19 cellular contexts compared by ENCODE assay signal in the genomic region with DNA sequence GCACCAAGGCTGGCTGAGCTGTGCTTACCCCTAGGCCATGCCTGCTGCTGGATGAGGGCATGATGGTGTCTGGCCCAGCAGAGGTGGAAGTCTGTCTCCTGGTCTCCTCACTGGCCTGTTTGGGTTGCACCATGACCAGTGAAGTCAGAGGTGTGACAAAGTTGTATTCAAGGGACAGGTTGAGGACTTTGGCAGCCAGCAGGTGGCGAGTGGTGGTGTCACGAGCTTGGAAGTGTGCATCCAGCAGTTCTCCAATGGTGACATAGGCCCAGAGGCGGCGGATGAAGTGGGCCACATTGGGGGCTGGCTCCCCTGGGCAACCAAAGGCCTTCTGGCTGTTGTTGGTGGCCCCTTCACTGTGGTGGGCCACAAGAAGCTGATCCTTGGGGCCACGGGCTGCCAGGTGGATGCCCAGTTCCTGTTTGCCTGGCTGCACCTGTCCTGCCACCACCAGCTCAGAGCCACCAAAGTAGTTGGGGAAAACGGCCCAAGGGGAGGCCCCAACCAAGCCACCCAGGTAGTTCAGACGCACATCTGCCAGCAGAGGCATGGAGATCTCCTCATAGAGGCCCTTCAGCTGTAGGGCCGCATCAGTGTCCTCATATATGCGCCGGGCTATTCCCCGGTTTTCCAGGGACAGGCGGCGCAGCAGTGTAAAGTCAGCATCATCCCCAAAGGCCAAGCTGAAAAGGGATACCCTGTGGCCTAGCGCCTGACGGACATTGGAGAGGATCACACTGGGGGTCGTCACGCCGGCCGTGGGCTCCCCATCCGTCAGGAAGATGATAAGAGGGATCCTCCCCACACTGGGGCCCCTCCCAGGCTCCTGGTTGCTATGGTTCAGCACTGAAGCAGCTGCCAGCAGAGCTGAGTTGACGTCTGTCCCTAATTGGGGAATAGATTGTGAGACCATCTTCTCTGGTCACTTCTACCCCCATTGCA. TPM values are rescaled to one million over a fixed set of nuclear protein-coding genes. Genes with fewer than 3 reads are reported as not detected.
DNase-seq lines count a peak whose midpoint lies in the region; ATAC-seq, FAIRE-seq and TF ChIP-seq lines count a peak whose summit lies in the region.
"Had no signal": no experiment of that assay in that cellular context is flagged by ENCODE, and none has a peak within 500 bp of the region (broad histone marks: within the 10 kb centered on the region; RNA-seq: fewer than 3 reads in every experiment).

No MANE protein-coding gene starts in this region.

- intact Hi-C loops in cardiac septum (cut with DNase I) (no loop called here), K562 (cut with micrococcal nuclease) (no loop called here)

- CTCF ChIA-PET in K562 (lab: Yijun Ruan, JAX; ENCODE audit: low intra/inter-chr PET ratio), result no interaction called here

- no peak overlapping the region for H3K4me2 ChIP-seq in K562 (ENCODE audit: insufficient read depth, low read length)
- no peak overlapping the region for H3K4me2 ChIP-seq in mesendoderm (ENCODE audit: low read length)

- no peak for TF ChIP-seq POLR2A in K562 (conservative IDR thresholded peaks at IDR 0.05)

- no peak for TF ChIP-seq CTCF in right atrium auricular region (IDR thresholded peaks at IDR 0.05)
- TF ChIP-seq CTCF in K562 (IDR thresholded peaks at IDR 0.05 in 2 of 3, conservative IDR thresholded peaks at IDR 0.05 in 1 of 3; ENCODE audit: insufficient read depth in 2 of 3, low read depth in 1 of 3, low read length in 3 of 3), result peak in 1 of 3 experiments; percentile 27; a peak in 1 of 6 replicates
- no peak for TF ChIP-seq CTCF in foreskin keratinocyte (conservative IDR thresholded peaks at IDR 0.05)

- H3K4me1 ChIP-seq in right atrium auricular region (no peaks in the 10 kb centered on the region), K562 (replicated peaks in 1 of 2; ENCODE audit: control insufficient read depth in 2 of 2, insufficient read depth in 2 of 2, low read length in 2 of 2) (no peaks in the 10 kb centered on the region), mesendoderm (ENCODE audit: control insufficient read depth, low read depth, low read length) (no peaks in the 10 kb centered on the region), foreskin keratinocyte (no peaks in the 10 kb centered on the region)
- H3K4me1 ChIP-seq: HAP-1, Peyer's patch had no signal

- H3K27me3 ChIP-seq in right atrium auricular region (no peaks in the 10 kb centered on the region), K562 (ENCODE audit: control insufficient read depth in 2 of 2, insufficient read depth in 2 of 2, low read length in 2 of 2) (no peaks in the 10 kb centered on the region), mesendoderm (ENCODE audit: insufficient read depth, low read length, poor library complexity) (no peaks in the 10 kb centered on the region), foreskin keratinocyte (no peaks in the 10 kb centered on the region)
- H3K27me3 ChIP-seq: Peyer's patch had no signal

- in situ Hi-C loops in K562 (cut with MboI), result no loop called here

- H2BK15ac ChIP-seq in mesendoderm (replicated peaks; ENCODE audit: low read depth), result no peak overlapping the region

- H3K36me3 ChIP-seq in right atrium auricular region (no peaks in the 10 kb centered on the region), K562 (ENCODE audit: control insufficient read depth, insufficient read depth, low read length) (no peaks in the 10 kb centered on the region), mesendoderm (ENCODE audit: control insufficient read depth, insufficient read depth, low read length) (no peaks in the 10 kb centered on the region)
- H3K36me3 ChIP-seq: HAP-1, Peyer's patch had no signal

- H3K56ac ChIP-seq in mesendoderm (ENCODE audit: low read length), result no peak overlapping the region

- no peak overlapping the region for H3K4ac ChIP-seq in mesendoderm (ENCODE audit: low read depth, low read length)

- no peak overlapping the region for H3K18ac ChIP-seq in mesendoderm (ENCODE audit: low read length)

- ATAC-seq in K562, result peak; percentile 34; the same call in 1 of the 3 replicates
- ATAC-seq in foreskin keratinocyte, result no peak
- ATAC-seq: GM12878 had no signal

- DNase-seq in cardiac septum (ENCODE audit: low spot score), result peak; percentile 31
- DNase-seq in right atrium auricular region (ENCODE audit: low spot score), result no peak
- peak in 1 of 4 experiments; percentile 1 for DNase-seq in K562 (ENCODE audit: extremely low read depth in 1 of 4, low spot score in 3 of 4)
- DNase-seq in mesendoderm, result peak; percentile 31
- no peak for DNase-seq in foreskin keratinocyte
- no peak for DNase-seq in NK-92 (lab: John Stamatoyannopoulos, UW; ENCODE audit: unreplicated experiment)
- no peak for DNase-seq in NCI-H345 (lab: John Stamatoyannopoulos, UW)
- DNase-seq: DND-41, KG1, NCI-H1092, NCI-H1436, NCI-H187 treated with DMSO at 0.1 percent for 48 hours, NCI-H510A, Peyer's patch, T-helper 1 cell had no signal

- no peak overlapping the region for H2AK5ac ChIP-seq in mesendoderm (ENCODE audit: low read length)

- POLR2A ChIA-PET in K562 (lab: Yijun Ruan, JAX), result no interaction called here

- no peak overlapping the region for H3K23ac ChIP-seq in mesendoderm (ENCODE audit: low read length)

- no peaks in the 10 kb centered on the region for H3K79me1 ChIP-seq in mesendoderm (ENCODE audit: low read length)

- BruUV-seq in K562 (replicated peaks; lab: Mats Ljungman, UMichigan), result no TSS peak

- H3K9me1 ChIP-seq in K562 (ENCODE audit: control insufficient read depth, insufficient read depth, low read length), result no peaks in the 10 kb centered on the region

- H3K79me2 ChIP-seq in K562 (ENCODE audit: control insufficient read depth, insufficient read depth, low read length), result no peaks in the 10 kb centered on the region
- no peaks in the 10 kb centered on the region for H3K79me2 ChIP-seq in mesendoderm (ENCODE audit: control insufficient read depth, insufficient read depth, low read length)

- no peak for TF ChIP-seq EP300 in K562 (IDR thresholded peaks at IDR 0.05; ENCODE audit: low read length)

- H3K4me3 ChIP-seq in right atrium auricular region (no peak overlapping the region), K562 (no peak overlapping the region), mesendoderm (ENCODE audit: low read length) (no peak overlapping the region)
- H3K4me3 ChIP-seq: GM12878, HAP-1, Peyer's patch had no signal

- no peak overlapping the region for H2BK120ac ChIP-seq in mesendoderm (ENCODE audit: low read depth, low read length)

- peaks cover 0 to 5% of the 10 kb centered on the region in 2 donors for H3K9me3 ChIP-seq in right atrium auricular region
- H3K9me3 ChIP-seq in K562 (replicated peaks; ENCODE audit: control insufficient read depth, insufficient read depth, low read depth, low read length), result no peaks in the 10 kb centered on the region
- H3K9me3 ChIP-seq: HAP-1, Peyer's patch had no signal

- H4K8ac ChIP-seq in mesendoderm (ENCODE audit: low read depth, low read length), result no peak overlapping the region

- TF ChIP-seq RAD21 in K562 (CRISPR knock-in tag; conservative IDR thresholded peaks at IDR 0.05 in 1 of 2, IDR thresholded peaks at IDR 0.05 in 1 of 2), result no peak

- no peak overlapping the region for H3K9ac ChIP-seq in K562 (ENCODE audit: insufficient read depth in 1 of 2, low read depth in 2 of 2, low read length in 2 of 2)
- no peak overlapping the region for H3K9ac ChIP-seq in mesendoderm (ENCODE audit: low read length)

- H4K20me1 ChIP-seq in K562 (replicated peaks; ENCODE audit: control insufficient read depth, insufficient read depth, low read length), result no peaks in the 10 kb centered on the region; the same call in 1 of the 2 replicates

- no peak overlapping the region for H2AFZ ChIP-seq in K562 (ENCODE audit: low read depth, low read length)

- no peak for FAIRE-seq in K562 (lab: Jason Lieb, UNC)
- FAIRE-seq: A204.1, GM12878 had no signal

- 1% methylated on average over 15 of the region's 21 CpGs for WGBS in K562 (ENCODE audit: insufficient coverage, low coverage, missing lambda C conversion rate)
- no CpG with 5 or more reads among the region's 21 CpGs for WGBS in mesendoderm (ENCODE audit: extremely low coverage, insufficient coverage, low lambda C conversion rate)

- no peak overlapping the region for H2BK5ac ChIP-seq in mesendoderm (ENCODE audit: low read length)

- H3K27ac ChIP-seq in right atrium auricular region (no peak overlapping the region), K562 (ENCODE audit: extremely low read depth, low read depth, low read length) (no peak overlapping the region), mesendoderm (ENCODE audit: low read depth, low read length) (no peak overlapping the region), foreskin keratinocyte (no peak overlapping the region)
- H3K27ac ChIP-seq: Peyer's patch had no signal

- no peak overlapping the region for H4K5ac ChIP-seq in mesendoderm (ENCODE audit: low read length)

RNA-seq across cellular contexts. Expression of gene ITIH6, which starts 39.7 kb away (rescaled TPM):
- not detected for total RNA-seq in cardiac septum
- not detected for total RNA-seq in right atrium auricular region
- total RNA-seq in K562 (2011; cell fraction: chromatin; rRNA removed; ENCODE audit: low replicate concordance), result not detected in 2 replicates
- not detected in 2 replicates for total RNA-seq in K562 (2011; cell fraction: nucleolus; rRNA removed)
- total RNA-seq in K562 (2011; cell fraction: nucleoplasm; rRNA removed), result not detected in 2 replicates
- not detected in 2 replicates for total RNA-seq in K562 (2014; rRNA removed)
- not detected in 2 replicates for total RNA-seq in K562 (2014; rRNA removed; fragmentation: Illumina TruSeq; extraction: Trizol)
- total RNA-seq in K562 (2015; rRNA removed; fragmentation: Illumina TruSeq; extraction: Trizol), result not detected in 2 replicates
- not detected in 2 replicates for total RNA-seq in K562 (2021)
- polyA plus RNA-seq in K562 (2011; rRNA removed), result not detected in 2 replicates
- not detected in 2 replicates for polyA plus RNA-seq in K562 (2011; cell fraction: cytosol; rRNA removed)
- not detected in 2 replicates for polyA plus RNA-seq in K562 (2011; cell fraction: nucleus; rRNA removed)
- polyA plus RNA-seq in K562 (2012), result not detected in 2 replicates
- 0.03 TPM in 1 of 2 replicates, not detected in the other for polyA plus RNA-seq in K562 (2014; fragmentation: Illumina TruSeq; extraction: Trizol)
- not detected for polyA plus RNA-seq in K562 (2014; fragmentation: Nextera tagmentation; extraction: Ambion mirVana)
- 0.03 TPM in 1 of 2 replicates, not detected in the other for polyA plus RNA-seq in K562 (2014; rRNA removed)
- 0.04 TPM in 1 of 2 replicates, not detected in the other for polyA minus RNA-seq in K562 (2011; rRNA and poly(A)+ RNA removed)
- polyA minus RNA-seq in K562 (2011; cell fraction: cytosol; rRNA and poly(A)+ RNA removed), result not detected in 2 replicates
- not detected in 2 replicates for polyA minus RNA-seq in K562 (2011; cell fraction: nucleus; rRNA and poly(A)+ RNA removed)
- 0.03 TPM for polyA plus RNA-seq in mesendoderm (2013, experiment 1 of 2)
- 0.01 TPM for polyA plus RNA-seq in mesendoderm (2013, experiment 2 of 2)
- total RNA-seq in foreskin keratinocyte, result not detected in 2 replicates
- not detected in 2 replicates for polyA plus RNA-seq in foreskin keratinocyte
- total RNA-seq: GM12878, Peyer's patch had no signal
- polyA plus RNA-seq: CD14-positive monocyte, GM12878 had no signal

RNA-seq across cellular contexts. Expression of gene MAGED2, which starts 49.2 kb away (rescaled TPM):
- total RNA-seq in cardiac septum (91.5 TPM), right atrium auricular region (100 to 1,000 TPM; 124 to 131 TPM), K562 (2014; rRNA removed) (23.1 and 25.3 TPM in 2 replicates), K562 (2014; rRNA removed; fragmentation: Illumina TruSeq; extraction: Trizol) (16.7 and 19.7 TPM in 2 replicates), K562 (2015; rRNA removed; fragmentation: Illumina TruSeq; extraction: Trizol) (23.1 and 23.4 TPM in 2 replicates), K562 (2021) (21.9 and 22.4 TPM in 2 replicates), foreskin keratinocyte (88.6 and 119 TPM in 2 replicates)
- 68.0 and 100 TPM in 2 replicates for total RNA-seq in K562 (2011; cell fraction: chromatin; rRNA removed; ENCODE audit: low replicate concordance)
- total RNA-seq in K562 (2011; cell fraction: nucleolus; rRNA removed), result 50.7 and 62.2 TPM in 2 replicates
- total RNA-seq in K562 (2011; cell fraction: nucleoplasm; rRNA removed), result 53.1 and 54.0 TPM in 2 replicates
- polyA plus RNA-seq in K562 (2011; rRNA removed) (49.1 and 69.3 TPM in 2 replicates), K562 (2014; fragmentation: Illumina TruSeq; extraction: Trizol) (31.3 and 36.1 TPM in 2 replicates), K562 (2014; fragmentation: Nextera tagmentation; extraction: Ambion mirVana) (10 to 100 TPM; 22.8 to 45.9 TPM), K562 (2014; rRNA removed) (33.0 and 36.1 TPM in 2 replicates), foreskin keratinocyte (92.1 and 112 TPM in 2 replicates)
- 30.2 and 48.9 TPM in 2 replicates for polyA plus RNA-seq in K562 (2011; cell fraction: cytosol; rRNA removed)
- 97.2 and 172 TPM in 2 replicates for polyA plus RNA-seq in K562 (2011; cell fraction: nucleus; rRNA removed)
- polyA plus RNA-seq in K562 (2012), result 27.1 and 58.5 TPM in 2 replicates
- 20.8 and 25.7 TPM in 2 replicates for polyA minus RNA-seq in K562 (2011; rRNA and poly(A)+ RNA removed)
- 9.4 and 13.5 TPM in 2 replicates for polyA minus RNA-seq in K562 (2011; cell fraction: cytosol; rRNA and poly(A)+ RNA removed)
- 14.5 and 40.5 TPM in 2 replicates for polyA minus RNA-seq in K562 (2011; cell fraction: nucleus; rRNA and poly(A)+ RNA removed)
- 101 TPM for polyA plus RNA-seq in mesendoderm (2013, experiment 1 of 2)
- 98.0 TPM for polyA plus RNA-seq in mesendoderm (2013, experiment 2 of 2)

Comparison
In these comparisons a context has a peak if more than half of its experiments do, and no peak if none do; other contexts are left out.
1. DNase-seq: peak in cardiac septum (single experiment) and mesendoderm (single experiment); none in right atrium auricular region (single experiment), foreskin keratinocyte (0 of 2), NK-92 (single experiment) and NCI-H345 (single experiment).